ENCODE assay signal across 6 cellular contexts in genomic region chr2:207735513-207735859, GRCh38. TPM values are rescaled to one million over a fixed set of nuclear protein-coding genes. Genes with fewer than 3 reads are reported as not detected.
DNase-seq lines count a peak whose midpoint lies in the region; ATAC-seq, FAIRE-seq and TF ChIP-seq lines count a peak whose summit lies in the region.
"Not testable (repeated sequence)": the region's sequence is repeated elsewhere in the genome, so short reads cannot be mapped to it uniquely, and the experiment has no call there.

No MANE protein-coding gene starts in this region.

- POLR2A ChIA-PET in Caco-2 (lab: Charles Lee): not testable (repeated sequence)
- POLR2A ChIA-PET in WTC11 (lab: Charles Lee) (interaction anchor here (0.6 kb wide), 1 partner anchor 218 kb away, joined by 3 read pairs; no protein-coding TSS in a partner anchor), HepG2 (lab: Yijun Ruan, JAX) (interaction anchor here (1.2 to 3.5 kb wide), 5 partner anchors 13 to 299 kb away, joined by 4 to 26 read pairs (median 11); partner anchors contain the start of genes CCNYL1 and METTL21A)

- H3K9me3 ChIP-seq in Caco-2; hepatocyte (ENCODE audit: low read depth); HepG2 (ENCODE audit: low read length); right lobe of liver: not testable (repeated sequence)

- peaks cover 20% of the 10 kb centered on the region for H3K4me1 ChIP-seq in Caco-2
- not testable (repeated sequence) for H3K4me1 ChIP-seq in hepatocyte (ENCODE audit: insufficient read depth)
- H3K4me1 ChIP-seq in HepG2 (ENCODE audit: insufficient read depth, low read length): peaks cover 34% of the 10 kb centered on the region
- peaks cover 0 to 30% (median 6%) of the 10 kb centered on the region in 4 donors for H3K4me1 ChIP-seq in right lobe of liver

- H3K4me3 Mint-ChIP-seq in Caco-2 (ENCODE audit: unreplicated experiment) (peak overlapping the region; percentile 52), endothelial cell (ENCODE audit: unreplicated experiment) (peak overlapping the region; percentile 42)
- not testable (repeated sequence) for H3K4me3 Mint-ChIP-seq in WTC11

- H3K36me3 ChIP-seq in Caco-2 (ENCODE audit: control insufficient read depth, insufficient read depth, low read length); hepatocyte (replicated peaks; ENCODE audit: insufficient read depth, low read depth); HepG2 (replicated peaks in 1 of 2; ENCODE audit: control insufficient read depth in 1 of 2, insufficient read depth in 2 of 2, low read length in 2 of 2); right lobe of liver: not testable (repeated sequence)

- H3K27me3 ChIP-seq in Caco-2 (replicated peaks; ENCODE audit: control insufficient read depth, insufficient read depth, low read length); hepatocyte; HepG2 (ENCODE audit: control insufficient read depth in 1 of 2, insufficient read depth in 2 of 2, low read length in 2 of 2); right lobe of liver: not testable (repeated sequence)

- FAIRE-seq in HepG2 (lab: Jason Lieb, UNC): not testable (repeated sequence)

- BruUV-seq in Caco-2 (replicated peaks; lab: Mats Ljungman, UMichigan); HepG2 (replicated peaks; lab: Mats Ljungman, UMichigan): not testable (repeated sequence)

- H3K9me3 Mint-ChIP-seq in Caco-2 (ENCODE audit: unreplicated experiment); WTC11; endothelial cell (ENCODE audit: unreplicated experiment): not testable (repeated sequence)

- H3K27ac Mint-ChIP-seq in Caco-2 (ENCODE audit: unreplicated experiment) (peak overlapping the region; percentile 32), WTC11 (0 out of 2 replicates have a peak overlapping the region, but pooled peaks have one; percentile 12)
- H3K27ac Mint-ChIP-seq in endothelial cell (ENCODE audit: unreplicated experiment): not testable (repeated sequence)

- not testable (repeated sequence) for TF ChIP-seq POLR2A in HepG2 (IDR thresholded peaks at IDR 0.05; ENCODE audit: insufficient read depth in 1 of 2, low read depth in 2 of 2, low read length in 2 of 2); right lobe of liver (IDR thresholded peaks at IDR 0.05)

- not testable (repeated sequence) for TF ChIP-seq EP300 in HepG2 (IDR thresholded peaks at IDR 0.05; ENCODE audit: low read depth in 2 of 2, low read length in 2 of 2); HepG2 (CRISPR knock-in tag; IDR thresholded peaks at IDR 0.05; ENCODE audit: borderline replicate concordance)

- peak overlapping the region; percentile 6; the same call in 1 of the 2 replicates for H3K9ac ChIP-seq in HepG2 (ENCODE audit: insufficient read depth, low read depth, low read length)

- in situ Hi-C loops in HepG2 (cut with HindIII; ENCODE audit: extremely low pct_ligation_motif_present, low pct_unique_long_range_greater_than_20kb): loop anchor here (10.0 kb wide), 1 partner anchor 111 kb away; the partner anchor contains the start of gene METTL21A

- intact Hi-C loops in Caco-2 (cut with micrococcal nuclease; ENCODE audit: unreplicated experiment) (loop anchor here (1.0 to 10.0 kb wide), 4 partner anchors 24 to 263 kb away; partner anchors contain the start of gene CCNYL1), HepG2 (cut with micrococcal nuclease; ENCODE audit: unreplicated experiment) (loop anchor here (2.0 kb wide), 1 partner anchor 203 kb away; no protein-coding TSS in a partner anchor), right lobe of liver (cut with DNase I) (loop anchor here in 1 of 2 donors (10.0 kb wide), 1 partner anchor 111 kb away; the partner anchor contains the start of gene METTL21A)

- TF ChIP-seq CTCF in Caco-2 (IDR thresholded peaks at IDR 0.05; ENCODE audit: insufficient read depth in 1 of 2, low read depth in 1 of 2, low read length in 1 of 2, severe bottlenecking in 1 of 2, unreplicated experiment in 1 of 2); WTC11 (IDR thresholded peaks at IDR 0.05); endothelial cell (IDR thresholded peaks at IDR 0.05; ENCODE audit: unreplicated experiment); hepatocyte (IDR thresholded peaks at IDR 0.05; ENCODE audit: poor library complexity); HepG2 (CRISPR knock-in tag; IDR thresholded peaks at IDR 0.05); right lobe of liver (IDR thresholded peaks at IDR 0.05): not testable (repeated sequence)

- not testable (repeated sequence) for TF ChIP-seq RAD21 in HepG2 (CRISPR knock-in tag; IDR thresholded peaks at IDR 0.05)

- not testable (repeated sequence) for H3K4me3 ChIP-seq in Caco-2 (ENCODE audit: low read depth, low read length); hepatocyte; right lobe of liver
- peak overlapping the region in 1 of 3 experiments; percentile 26; a peak in 1 of 6 replicates for H3K4me3 ChIP-seq in HepG2 (replicated peaks in 1 of 3; ENCODE audit: insufficient read depth in 1 of 3, low read depth in 2 of 3, low read length in 3 of 3)

- H3K27ac ChIP-seq in hepatocyte (peak overlapping the region; percentile 21), HepG2 (ENCODE audit: extremely low read length, insufficient read depth, low read length) (peak overlapping the region; percentile 89), right lobe of liver (peak overlapping the region in 2 of 3 donors; percentile 43 to 78)

- not testable (repeated sequence) for ATAC-seq in WTC11, HepG2, right lobe of liver

- CTCF ChIA-PET in Caco-2 (lab: Charles Lee): not testable (repeated sequence)
- CTCF ChIA-PET in WTC11 (lab: Charles Lee): interaction anchor here (1.9 kb wide), 1 partner anchor 305 kb away, joined by 4 read pairs; no protein-coding TSS in a partner anchor
- CTCF ChIA-PET in HepG2 (lab: Yijun Ruan, JAX; ENCODE audit: low intra/inter-chr PET ratio, low total read pairs): interaction anchor here (1.1 kb wide), 1 partner anchor 11 kb away, joined by 4 read pairs; no protein-coding TSS in a partner anchor

- H3K36me3 Mint-ChIP-seq in Caco-2 (ENCODE audit: insufficient read depth, unreplicated experiment) (peaks cover 25% of the 10 kb centered on the region), WTC11 (peaks cover 24% of the 10 kb centered on the region)
- H3K36me3 Mint-ChIP-seq in endothelial cell (ENCODE audit: low read depth, unreplicated experiment): not testable (repeated sequence)

- H2AFZ ChIP-seq in hepatocyte; HepG2 (ENCODE audit: low read length): not testable (repeated sequence)

- H3K4me2 ChIP-seq in hepatocyte (peak overlapping the region; percentile 48), HepG2 (ENCODE audit: low read depth, low read length) (peak overlapping the region; percentile 73)

- not testable (repeated sequence) for H4K20me1 ChIP-seq in hepatocyte (ENCODE audit: insufficient read depth, poor library complexity, severe bottlenecking); HepG2 (ENCODE audit: insufficient read depth, low read length)

- not testable (repeated sequence) for H3K79me2 ChIP-seq in hepatocyte; HepG2 (ENCODE audit: insufficient read depth, low read length)

- 96% methylated on average over 9 of the region's 9 CpGs for WGBS in hepatocyte (ENCODE audit: low lambda C conversion rate, missing lambda C conversion rate)
- WGBS in HepG2 (ENCODE audit: low lambda C conversion rate): 91% methylated on average over 9 of the region's 9 CpGs
- WGBS in right lobe of liver (ENCODE audit: insufficient coverage, low coverage, low lambda C conversion rate, missing lambda C conversion rate): 90% methylated on average over 6 of the region's 9 CpGs

- H3K4me1 Mint-ChIP-seq in Caco-2 (ENCODE audit: low read depth, unreplicated experiment): peaks cover 13% of the 10 kb centered on the region
- not testable (repeated sequence) for H3K4me1 Mint-ChIP-seq in WTC11; endothelial cell (ENCODE audit: unreplicated experiment)

- DNase-seq in Caco-2; WTC11 (ENCODE audit: low spot score); endothelial cell (ENCODE audit: low spot score); hepatocyte (ENCODE audit: low spot score); HepG2 (ENCODE audit: low spot score); right lobe of liver: not testable (repeated sequence)

- not testable (repeated sequence) for H3K9me2 ChIP-seq in hepatocyte (replicated peaks; ENCODE audit: insufficient read depth)

- H3K27me3 Mint-ChIP-seq in Caco-2 (ENCODE audit: insufficient read depth, unreplicated experiment); WTC11 (ENCODE audit: low read depth); endothelial cell (ENCODE audit: unreplicated experiment): not testable (repeated sequence)

RNA-seq across cellular contexts. Expression of gene CCNYL1, which starts 24.0 kb away (rescaled TPM):
- total RNA-seq in Caco-2 (2022) (39.4 and 40.7 TPM in 2 replicates), WTC11 (2021) (26.6 to 31.6 TPM (median 28.1 TPM) in 3 replicates), endothelial cell (ENCODE audit: unreplicated experiment) (75.5 TPM), hepatocyte (10.3 and 17.6 TPM in 2 replicates), HepG2 (2016; rRNA removed; fragmentation: Illumina TruSeq; extraction: Trizol) (12.5 and 20.2 TPM in 2 replicates), right lobe of liver (10 to 100 TPM in 2 of 6 experiments, 1 to 10 TPM in 4; 7.1 to 11.9 (median 9.4) TPM)
- polyA plus RNA-seq in hepatocyte (12.0 and 13.7 TPM in 2 replicates), HepG2 (2011; rRNA removed) (13.8 and 16.2 TPM in 2 replicates)
- total RNA-seq in HepG2 (2016; cell fraction: cytosol; rRNA removed; fragmentation: Illumina TruSeq; extraction: Trizol; ENCODE audit: low read depth): 27.0 and 29.5 TPM in 2 replicates
- 10.0 and 17.8 TPM in 2 replicates for total RNA-seq in HepG2 (2016; cell fraction: insoluble cytoplasmic fraction; rRNA removed; fragmentation: Illumina TruSeq; extraction: Trizol)
- 33.7 and 38.3 TPM in 2 replicates for total RNA-seq in HepG2 (2016; cell fraction: membrane; rRNA removed; fragmentation: Illumina TruSeq; extraction: Trizol)
- total RNA-seq in HepG2 (2016; cell fraction: nucleus; rRNA removed; fragmentation: Illumina TruSeq; extraction: Trizol): 16.4 and 19.2 TPM in 2 replicates
- polyA plus RNA-seq in HepG2 (2011; cell fraction: cytosol; rRNA removed): 6.9 and 11.0 TPM in 2 replicates
- 9.8 and 10.3 TPM in 2 replicates for polyA plus RNA-seq in HepG2 (2011; cell fraction: nucleus; rRNA removed)
- polyA plus RNA-seq in HepG2 (2012): 17.2 and 21.4 TPM in 2 replicates
- 43.2 and 48.7 TPM in 2 replicates for polyA plus RNA-seq in HepG2 (2016; cell fraction: cytosol; fragmentation: Illumina TruSeq; extraction: Trizol; ENCODE audit: low read depth)
- 35.4 and 41.7 TPM in 2 replicates for polyA plus RNA-seq in HepG2 (2016; cell fraction: insoluble cytoplasmic fraction; fragmentation: Illumina TruSeq; extraction: Trizol; ENCODE audit: low read depth)
- 77.8 and 84.1 TPM in 2 replicates for polyA plus RNA-seq in HepG2 (2016; cell fraction: membrane; fragmentation: Illumina TruSeq; extraction: Trizol; ENCODE audit: low read depth)
- 34.4 and 39.4 TPM in 2 replicates for polyA plus RNA-seq in HepG2 (2016; cell fraction: nucleus; fragmentation: Illumina TruSeq; extraction: Trizol; ENCODE audit: insufficient read depth, low read depth)
- polyA minus RNA-seq in HepG2 (2011; rRNA and poly(A)+ RNA removed; ENCODE audit: low replicate concordance): 3.2 and 9.0 TPM in 2 replicates
- polyA minus RNA-seq in HepG2 (2011; cell fraction: cytosol; rRNA and poly(A)+ RNA removed): 16.2 and 19.4 TPM in 2 replicates
- 19.1 and 23.7 TPM in 2 replicates for polyA minus RNA-seq in HepG2 (2011; cell fraction: nucleus; rRNA and poly(A)+ RNA removed)

RNA-seq across cellular contexts. Expression of gene FZD5, which starts 34.2 kb away (rescaled TPM):
- total RNA-seq in Caco-2 (2022): 59.1 and 61.4 TPM in 2 replicates
- total RNA-seq in WTC11 (2021): 52.8 to 103 TPM (median 53.7 TPM) in 3 replicates
- 9.3 TPM for total RNA-seq in endothelial cell (ENCODE audit: unreplicated experiment)
- total RNA-seq in hepatocyte: 43.3 and 47.2 TPM in 2 replicates
- 14.4 and 16.8 TPM in 2 replicates for polyA plus RNA-seq in hepatocyte
- total RNA-seq in HepG2 (2016; rRNA removed; fragmentation: Illumina TruSeq; extraction: Trizol): 28.9 and 34.3 TPM in 2 replicates
- 3.1 and 4.0 TPM in 2 replicates for total RNA-seq in HepG2 (2016; cell fraction: cytosol; rRNA removed; fragmentation: Illumina TruSeq; extraction: Trizol; ENCODE audit: low read depth)
- 27.1 and 33.9 TPM in 2 replicates for total RNA-seq in HepG2 (2016; cell fraction: insoluble cytoplasmic fraction; rRNA removed; fragmentation: Illumina TruSeq; extraction: Trizol)
- total RNA-seq in HepG2 (2016; cell fraction: membrane; rRNA removed; fragmentation: Illumina TruSeq; extraction: Trizol): 17.9 and 18.6 TPM in 2 replicates
- total RNA-seq in HepG2 (2016; cell fraction: nucleus; rRNA removed; fragmentation: Illumina TruSeq; extraction: Trizol): 49.9 and 55.0 TPM in 2 replicates
- 25.3 and 29.1 TPM in 2 replicates for polyA plus RNA-seq in HepG2 (2011; rRNA removed)
- 17.7 and 21.9 TPM in 2 replicates for polyA plus RNA-seq in HepG2 (2011; cell fraction: cytosol; rRNA removed)
- polyA plus RNA-seq in HepG2 (2011; cell fraction: nucleus; rRNA removed): 46.8 and 48.3 TPM in 2 replicates
- polyA plus RNA-seq in HepG2 (2012): 41.5 and 51.6 TPM in 2 replicates
- polyA plus RNA-seq in HepG2 (2016; cell fraction: cytosol; fragmentation: Illumina TruSeq; extraction: Trizol; ENCODE audit: low read depth): 1.9 and 2.0 TPM in 2 replicates
- 21.1 and 22.9 TPM in 2 replicates for polyA plus RNA-seq in HepG2 (2016; cell fraction: insoluble cytoplasmic fraction; fragmentation: Illumina TruSeq; extraction: Trizol; ENCODE audit: low read depth)
- 6.8 and 7.4 TPM in 2 replicates for polyA plus RNA-seq in HepG2 (2016; cell fraction: membrane; fragmentation: Illumina TruSeq; extraction: Trizol; ENCODE audit: low read depth)
- 38.4 and 40.1 TPM in 2 replicates for polyA plus RNA-seq in HepG2 (2016; cell fraction: nucleus; fragmentation: Illumina TruSeq; extraction: Trizol; ENCODE audit: insufficient read depth, low read depth)
- 4.3 and 130 TPM in 2 replicates for polyA minus RNA-seq in HepG2 (2011; rRNA and poly(A)+ RNA removed; ENCODE audit: low replicate concordance)
- polyA minus RNA-seq in HepG2 (2011; cell fraction: cytosol; rRNA and poly(A)+ RNA removed): 61.0 and 69.9 TPM in 2 replicates
- 116 and 135 TPM in 2 replicates for polyA minus RNA-seq in HepG2 (2011; cell fraction: nucleus; rRNA and poly(A)+ RNA removed)
- 10 to 100 TPM; 18.5 to 37.4 (median 29.3) TPM for total RNA-seq in right lobe of liver

Comparison
In these comparisons a context has a peak if more than half of its experiments do, and no peak if none do; other contexts are left out.
1. H3K27ac ChIP-seq: peak in every context shown above with its lines; median percentile 89 in HepG2; 60 in right lobe of liver; 21 in hepatocyte.